Comparison of ENCODE assay signal across 8 cellular contexts in genomic region chr17:35731239-35731931, GRCh38. TPM values are rescaled to one million over a fixed set of nuclear protein-coding genes. Genes with fewer than 3 reads are reported as not detected.
DNase-seq lines count a peak whose midpoint lies in the region; ATAC-seq and TF ChIP-seq lines count a peak whose summit lies in the region.

Gene RASL10B, plus strand, starts transcription at chr17:35731639. Its CDS starts 3,546 bp downstream, at chr17:35735185.

- TF ChIP-seq POLR2A in prostate gland (IDR thresholded peaks at IDR 0.05) = no peak

- no peaks in the 10 kb centered on the region for H3K9me3 ChIP-seq in ascending aorta
- H3K9me3 ChIP-seq in right cardiac atrium (ENCODE audit: control insufficient read depth, low read length) = no peaks in the 10 kb centered on the region
- H3K9me3 ChIP-seq in prostate gland = no peaks in the 10 kb centered on the region

- no peak for TF ChIP-seq CTCF in ascending aorta (IDR thresholded peaks at IDR 0.05)
- no peak for TF ChIP-seq CTCF in prostate gland (IDR thresholded peaks at IDR 0.05)

- ATAC-seq in right cardiac atrium (peak; percentile 75 to 83), GM18868 (IDR thresholded peaks at IDR 0.05; ENCODE audit: unreplicated experiment) (no peak)

- no peaks in the 10 kb centered on the region for H3K36me3 ChIP-seq in ascending aorta
- H3K36me3 ChIP-seq in prostate gland = no peaks in the 10 kb centered on the region

- peak within 1 kb of the TSS; percentile 76 to 81 for H3K4me3 ChIP-seq in ascending aorta
- H3K4me3 ChIP-seq in right cardiac atrium (ENCODE audit: low read length) = peak within 1 kb of the TSS; percentile 71
- H3K4me3 ChIP-seq in prostate gland = peak within 1 kb of the TSS; percentile 62 to 75

- H3K27ac ChIP-seq in ascending aorta (no peak within 1 kb of the TSS), right cardiac atrium (ENCODE audit: low read length) (no peak within 1 kb of the TSS), prostate gland (peak within 1 kb of the TSS; percentile 3 to 18)

- 3% methylated on average over 46 of the region's 46 CpGs for WGBS in right cardiac atrium
- 5% methylated on average over 17 of the region's 46 CpGs for WGBS in prostate gland

- in situ Hi-C loops in SK-MEL-5 (cut with HindIII; ENCODE audit: low pct_unique_long_range_greater_than_20kb, low sequenced_read_pairs) = no loop called here

- peak; percentile 62 to 64 for DNase-seq in NCI-H2081 (lab: John Stamatoyannopoulos, UW)
- no peak for DNase-seq in NCI-H2081 treated with DMSO at 0.1 percent for 48 hours (lab: John Stamatoyannopoulos, UW)
- peak; percentile 35 for DNase-seq in SK-MEL-5 (ENCODE audit: low read depth, low spot score)
- peak in 1 of 2 donors; percentile 86 for DNase-seq in ascending aorta (ENCODE audit: low spot score in 2 of 2)
- DNase-seq in right cardiac atrium = peak in 2 of 3 donors; percentile 84 to 85
- peak; percentile 30 for DNase-seq in prostate gland (ENCODE audit: low spot score)
- DNase-seq in NCI-H1048 (lab: John Stamatoyannopoulos, UW) = no peak

- H3K27me3 ChIP-seq in ascending aorta (no peaks in the 10 kb centered on the region), right cardiac atrium (ENCODE audit: control insufficient read depth, insufficient read depth) (no peaks in the 10 kb centered on the region), prostate gland (replicated peaks; ENCODE audit: insufficient read depth) (no peaks in the 10 kb centered on the region)

- intact Hi-C loops in ascending aorta (cut with DNase I) = loop anchor here (5.0 kb wide), 2 partner anchors 34 to 49 kb away; no protein-coding TSS in a partner anchor
- intact Hi-C loops in right cardiac atrium (cut with DNase I) = no loop called here
- intact Hi-C loops in prostate gland (cut with DNase I) = no loop called here

- peaks cover 0 to 14% of the 10 kb centered on the region in 2 donors for H3K4me1 ChIP-seq in ascending aorta
- H3K4me1 ChIP-seq in right cardiac atrium (ENCODE audit: control insufficient read depth, insufficient read depth, low read length) = peaks cover 7% of the 10 kb centered on the region
- peaks cover 4% of the 10 kb centered on the region for H3K4me1 ChIP-seq in prostate gland (replicated peaks)

RNA-seq across cellular contexts. Expression of gene RASL10B, which starts in this region (rescaled TPM):
- 3.0 and 4.3 TPM in 2 replicates for total RNA-seq in SK-MEL-5 (2014; rRNA removed; shearing (Covaris generic))
- 2.3 and 3.2 TPM in 2 replicates for polyA plus RNA-seq in SK-MEL-5 (2015; cell fraction: cytosol; rRNA removed)
- polyA plus RNA-seq in SK-MEL-5 (2015; cell fraction: nucleus; rRNA removed) = 0.33 and 0.64 TPM in 2 replicates
- total RNA-seq in ascending aorta (9.9 TPM), right cardiac atrium (10 to 100 TPM; 19.0 to 47.4 (median 34.4) TPM), prostate gland (1 to 10 TPM; 5.4 to 7.2 TPM)
- 37.2 TPM for polyA plus RNA-seq in right cardiac atrium

Comparison
In these comparisons a context has a peak if more than half of its experiments do, and no peak if none do; other contexts are left out.
1. DNase-seq: peak in NCI-H2081 (2 of 2), SK-MEL-5 (single experiment), right cardiac atrium (2 of 3) and prostate gland (single experiment); none in NCI-H2081 treated with DMSO at 0.1 percent for 48 hours (single experiment) and NCI-H1048 (single experiment).
2. H3K27ac ChIP-seq: peak in prostate gland (2 of 2); none in ascending aorta (0 of 2) and right cardiac atrium (single experiment).
3. Peak in every context shown above with its lines, with median percentiles within 50 percentile points of each other: H3K4me3 ChIP-seq.